1 cellular context compared by ENCODE assay signal in genomic region chr7:115869225-115869624, GRCh38.
TF ChIP-seq lines count a peak whose summit lies in the region.

No MANE protein-coding gene starts in this region.

TF ChIP-seq in SK-N-SH, 30 proteins besides CTCF, POLR2A, EP300 and RAD21 (continued from another document):
- no peak for TF ChIP-seq SIN3A (IDR thresholded peaks at IDR 0.05; ENCODE audit: borderline replicate concordance, low read depth, low read length)
- no peak for TF ChIP-seq TCF12 (IDR thresholded peaks at IDR 0.05)
